ENCODE assay signal across 12 cellular contexts in the genomic region with DNA sequence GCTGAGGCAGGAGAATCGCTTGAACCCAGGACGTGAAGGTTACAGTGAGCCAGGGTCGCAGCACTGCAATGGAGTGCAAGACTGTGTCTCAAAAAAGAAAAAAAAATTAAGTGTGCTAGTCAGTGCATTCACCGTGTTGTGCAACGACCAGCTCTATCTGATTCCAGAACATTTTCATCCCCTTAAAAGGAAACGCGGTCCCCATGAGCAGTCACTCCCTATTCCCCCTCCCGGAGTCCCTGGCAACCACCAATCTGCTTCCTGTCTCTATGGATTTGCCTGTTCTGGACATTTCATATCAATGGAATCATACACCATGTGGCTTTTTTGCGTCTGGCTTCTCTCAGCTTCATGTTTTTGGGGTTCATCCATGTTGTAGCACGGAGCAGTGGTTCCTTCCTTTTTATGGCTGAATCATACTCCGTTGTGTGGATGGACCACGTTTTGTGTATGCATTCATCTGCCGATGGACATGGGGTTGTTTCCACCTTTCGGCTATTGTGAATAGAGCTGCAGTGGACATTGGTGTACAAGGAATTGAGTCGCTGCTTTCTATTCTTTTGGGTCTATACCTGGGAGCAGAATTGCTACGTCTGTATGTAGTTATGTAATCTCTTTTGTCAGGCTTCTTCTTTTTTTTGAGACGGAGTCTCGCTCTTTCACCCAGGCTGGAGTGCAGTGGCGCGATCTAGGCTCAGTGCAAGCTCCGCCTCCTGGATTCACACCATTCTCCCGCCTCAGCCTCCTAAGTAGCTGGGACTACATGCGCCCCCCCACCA. TPM values are rescaled to one million over a fixed set of nuclear protein-coding genes. Genes with fewer than 3 reads are reported as not detected.
DNase-seq lines count a peak whose midpoint lies in the region; ATAC-seq and TF ChIP-seq lines count a peak whose summit lies in the region.
"Had no signal": no experiment of that assay in that cellular context is flagged by ENCODE, and none has a peak within 500 bp of the region (broad histone marks: within the 10 kb centered on the region; RNA-seq: fewer than 3 reads in every experiment).

No MANE protein-coding gene starts in this region.

- DNase-seq in activated naive CD8-positive, alpha-beta T cell treated with anti-CD3 and anti-CD28 coated beads, Interleukin-2, amount 50 U/mL, for 24 hours: no peak
- DNase-seq in fibroblast of the aortic adventitia (ENCODE audit: low read depth) (peak; percentile 94), osteoblast (ENCODE audit: insufficient read length, low spot score, missing footprints) (peak; percentile 72)
- DNase-seq: activated CD4-positive, alpha-beta memory T cell treated with anti-CD3 and anti-CD28 coated beads, Interleukin-2, amount 10 ng/mL, durations not matched to agents 7 days and 5 days; mammary epithelial cell; MM.1S; NCI-H510A had no signal

- H3K4me1 ChIP-seq in osteoblast (ENCODE audit: insufficient read depth, low read length) (peaks cover 20% of the 10 kb centered on the region), urinary bladder (ENCODE audit: insufficient read depth) (no peaks in the 10 kb centered on the region)

- no peaks in the 10 kb centered on the region for H3K9me3 ChIP-seq in osteoblast (ENCODE audit: low read depth, low read length)

- H3K27ac Mint-ChIP-seq in activated naive CD8-positive, alpha-beta T cell: peak overlapping the region; percentile 5
- H3K27ac Mint-ChIP-seq in activated naive CD8-positive, alpha-beta T cell treated with anti-CD3 and anti-CD28 coated beads, Interleukin-2, amount 50 U/mL, for 24 hours: no peak overlapping the region
- H3K27ac Mint-ChIP-seq: activated CD4-positive, alpha-beta memory T cell treated with anti-CD3 and anti-CD28 coated beads, Interleukin-2, amount 10 ng/mL, durations not matched to agents 7 days and 5 days had no signal

- H3K36me3 Mint-ChIP-seq in activated naive CD8-positive, alpha-beta T cell: no peaks in the 10 kb centered on the region
- H3K36me3 Mint-ChIP-seq in activated naive CD8-positive, alpha-beta T cell treated with anti-CD3 and anti-CD28 coated beads, Interleukin-2, amount 50 U/mL, for 24 hours (ENCODE audit: low read depth): peaks cover 11% of the 10 kb centered on the region

- H3K79me2 ChIP-seq in osteoblast (ENCODE audit: insufficient read depth, low read length): peaks cover 96% of the 10 kb centered on the region

- H3K27me3 ChIP-seq in osteoblast (ENCODE audit: insufficient read depth, low read length): no peaks in the 10 kb centered on the region

- no peaks in the 10 kb centered on the region for H3K9me3 Mint-ChIP-seq in activated naive CD8-positive, alpha-beta T cell (ENCODE audit: low read depth)
- no peaks in the 10 kb centered on the region for H3K9me3 Mint-ChIP-seq in activated naive CD8-positive, alpha-beta T cell treated with anti-CD3 and anti-CD28 coated beads, Interleukin-2, amount 50 U/mL, for 24 hours
- H3K9me3 Mint-ChIP-seq: activated CD4-positive, alpha-beta memory T cell treated with anti-CD3 and anti-CD28 coated beads, Interleukin-2, amount 10 ng/mL, durations not matched to agents 7 days and 5 days had no signal

- TF ChIP-seq CTCF in fibroblast of the aortic adventitia (IDR thresholded peaks at IDR 0.05; ENCODE audit: insufficient read depth, low read length) (no peak), osteoblast (IDR thresholded peaks at IDR 0.05; ENCODE audit: extremely low read depth, low read depth, low read length) (no peak)

- peaks cover 37% of the 10 kb centered on the region for H3K4me1 Mint-ChIP-seq in activated naive CD8-positive, alpha-beta T cell (ENCODE audit: low read depth)
- peaks cover 33% of the 10 kb centered on the region for H3K4me1 Mint-ChIP-seq in activated naive CD8-positive, alpha-beta T cell treated with anti-CD3 and anti-CD28 coated beads, Interleukin-2, amount 50 U/mL, for 24 hours

- no peaks in the 10 kb centered on the region for H3K27me3 Mint-ChIP-seq in activated naive CD8-positive, alpha-beta T cell
- H3K27me3 Mint-ChIP-seq in activated naive CD8-positive, alpha-beta T cell treated with anti-CD3 and anti-CD28 coated beads, Interleukin-2, amount 50 U/mL, for 24 hours: no peaks in the 10 kb centered on the region
- H3K27me3 Mint-ChIP-seq: activated CD4-positive, alpha-beta memory T cell treated with anti-CD3 and anti-CD28 coated beads, Interleukin-2, amount 10 ng/mL, durations not matched to agents 7 days and 5 days had no signal

- H3K4me3 Mint-ChIP-seq in activated naive CD8-positive, alpha-beta T cell: no peak overlapping the region
- H3K4me3 Mint-ChIP-seq in activated naive CD8-positive, alpha-beta T cell treated with anti-CD3 and anti-CD28 coated beads, Interleukin-2, amount 50 U/mL, for 24 hours: no peak overlapping the region
- H3K4me3 Mint-ChIP-seq: activated CD4-positive, alpha-beta memory T cell treated with anti-CD3 and anti-CD28 coated beads, Interleukin-2, amount 10 ng/mL, durations not matched to agents 7 days and 5 days had no signal

- H4K20me1 ChIP-seq in osteoblast (ENCODE audit: insufficient read depth, low read length): peaks cover 5% of the 10 kb centered on the region

- H3K4me3 ChIP-seq in fibroblast of the aortic adventitia (ENCODE audit: low read depth, low read length) (no peak overlapping the region), osteoblast (ENCODE audit: insufficient read depth, low read length) (no peak overlapping the region), urinary bladder (ENCODE audit: low read depth, low read length) (no peak overlapping the region)

- WGBS in urinary bladder: 73% methylated on average over 23 of the region's 23 CpGs

- no peak overlapping the region for H3K4me2 ChIP-seq in osteoblast (ENCODE audit: insufficient read depth, low read length)

- H3K27ac ChIP-seq in osteoblast (ENCODE audit: low read depth, low read length) (peak overlapping the region; percentile 37), urinary bladder (ENCODE audit: low read depth) (peak overlapping the region; percentile 30)

- H3K36me3 ChIP-seq in osteoblast (ENCODE audit: insufficient read depth, low read length) (peaks cover 18% of the 10 kb centered on the region), urinary bladder (ENCODE audit: insufficient read depth) (no peaks in the 10 kb centered on the region)

- ATAC-seq in activated naive CD8-positive, alpha-beta T cell treated with anti-CD3 and anti-CD28 coated beads, Interleukin-2, amount 50 U/mL, for 24 hours: no peak
- ATAC-seq in HG02588 (IDR thresholded peaks at IDR 0.05; ENCODE audit: unreplicated experiment) (no peak), GM21825 (IDR thresholded peaks at IDR 0.05; ENCODE audit: unreplicated experiment) (no peak), HG02610 (IDR thresholded peaks at IDR 0.05; ENCODE audit: unreplicated experiment) (no peak)

- no peak overlapping the region for H2AFZ ChIP-seq in osteoblast (ENCODE audit: low read length)

RNA-seq across cellular contexts. Expression of a gene that starts 19.8 kb away (rescaled TPM):
- total RNA-seq in fibroblast of the aortic adventitia (ENCODE audit: low replicate concordance): 58.9 and 103 TPM in 2 replicates
- 86.9 and 96.6 TPM in 2 replicates for total RNA-seq in osteoblast
- total RNA-seq in urinary bladder: 24.0 TPM
- polyA plus RNA-seq in urinary bladder: 55.2 TPM

RNA-seq across cellular contexts. Expression of a gene that starts 20.1 kb away (rescaled TPM):
- 0.33 and 5.2 TPM in 2 replicates for total RNA-seq in fibroblast of the aortic adventitia (ENCODE audit: low replicate concordance)
- total RNA-seq in osteoblast: 1.8 and 2.1 TPM in 2 replicates
- 2.3 TPM for total RNA-seq in urinary bladder
- polyA plus RNA-seq in urinary bladder: 6.0 TPM
